In the genomic region with DNA sequence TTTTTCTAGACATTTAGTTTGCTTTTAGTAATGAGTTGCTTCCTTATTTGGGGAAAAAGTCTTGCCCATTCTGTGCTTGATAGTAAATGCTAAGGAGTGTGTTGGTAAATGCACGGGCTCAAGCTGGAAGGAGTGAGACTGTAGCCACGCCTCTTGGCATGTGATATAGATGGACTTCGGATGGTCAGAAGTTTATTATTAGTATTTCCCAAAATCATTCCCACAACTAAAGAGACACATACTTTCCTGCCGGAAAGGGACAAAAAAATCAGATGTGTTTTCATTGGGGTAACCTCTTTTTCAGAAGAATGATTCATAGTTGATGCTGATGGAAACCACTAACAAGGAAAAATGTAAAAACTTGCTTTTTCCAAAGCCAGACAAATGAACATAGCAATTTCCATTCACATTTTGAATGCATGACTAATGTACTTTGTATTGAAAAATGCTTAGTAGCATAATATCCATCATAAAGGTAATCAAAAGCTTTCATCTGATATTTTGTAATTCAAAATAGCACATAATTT, we compare ENCODE assay signal across 12 cellular contexts.
A peak's percentile ranks its signal among the peaks of the same experiment; 100 is the strongest.
DNase-seq lines count a peak whose midpoint lies in the region; ATAC-seq and TF ChIP-seq lines count a peak whose summit lies in the region.
"Had no signal": no experiment of that assay in that cellular context is flagged by ENCODE, and none has a peak within 500 bp of the region (broad histone marks: within the 10 kb centered on the region; RNA-seq: fewer than 3 reads in every experiment).

No MANE protein-coding gene starts in this region.

- no peaks in the 10 kb centered on the region for H3K27me3 Mint-ChIP-seq in MCF 10A (ENCODE audit: insufficient read depth, unreplicated experiment)

- WGBS in right cardiac atrium: 16% methylated on average over 4 of the region's 4 CpGs

- ATAC-seq in right cardiac atrium: peak; percentile 64 to 66

- no peaks in the 10 kb centered on the region for H3K36me3 Mint-ChIP-seq in MCF 10A (ENCODE audit: insufficient read depth, unreplicated experiment)

- H3K4me3 ChIP-seq in right cardiac atrium (ENCODE audit: low read length) (no peak overlapping the region), PC-9 (no peak overlapping the region)
- H3K4me3 ChIP-seq: SJCRH30 had no signal

- peaks cover 31% of the 10 kb centered on the region for H3K4me1 Mint-ChIP-seq in MCF 10A (ENCODE audit: insufficient read depth, unreplicated experiment)

- H3K4me1 ChIP-seq in right cardiac atrium (ENCODE audit: control insufficient read depth, insufficient read depth, low read length) (peaks cover 2% of the 10 kb centered on the region), PC-9 (replicated peaks; ENCODE audit: insufficient read depth) (peaks cover 6% of the 10 kb centered on the region; the same call in 1 of the 2 replicates)

- H4K20me1 ChIP-seq in PC-9 (ENCODE audit: insufficient read depth): no peaks in the 10 kb centered on the region

- H3K27ac ChIP-seq in right cardiac atrium (ENCODE audit: low read length) (peak overlapping the region; percentile 89), PC-9 (no peak overlapping the region)
- H3K27ac ChIP-seq: SJCRH30 had no signal

- intact Hi-C loops in MCF 10A (cut with micrococcal nuclease) (no loop called here), right cardiac atrium (cut with DNase I) (loop anchor here in 1 of 4 donors (5.0 to 10.0 kb wide), 3 partner anchors 59 to 213 kb away; a partner anchor contains a TSS), PC-9 (cut with micrococcal nuclease; ENCODE audit: unreplicated experiment) (no loop called here)

- H3K27me3 ChIP-seq in right cardiac atrium (ENCODE audit: control insufficient read depth, insufficient read depth) (no peaks in the 10 kb centered on the region), PC-9 (ENCODE audit: insufficient read depth, low read depth) (no peaks in the 10 kb centered on the region)
- H3K27me3 ChIP-seq: SJCRH30 had no signal

- no peak overlapping the region for H3K4me3 Mint-ChIP-seq in MCF 10A (ENCODE audit: unreplicated experiment)

- H3K9me3 Mint-ChIP-seq in MCF 10A (ENCODE audit: unreplicated experiment): no peaks in the 10 kb centered on the region

- POLR2A ChIA-PET in MCF 10A (lab: Yijun Ruan, JAX) (interaction anchor here (1.2 to 2.4 kb wide), 2 partner anchors 9 to 10 kb away, joined by 3 to 8 read pairs; no protein-coding TSS in a partner anchor), PC-9 (lab: Charles Lee; ENCODE audit: unreplicated experiment) (no interaction called here)

- no peaks in the 10 kb centered on the region for H3K36me3 ChIP-seq in PC-9 (ENCODE audit: low read depth)
- H3K36me3 ChIP-seq: SJCRH30 had no signal

- no peaks in the 10 kb centered on the region for H3K9me2 ChIP-seq in PC-9 (ENCODE audit: insufficient read depth)

- no peak overlapping the region for H2AFZ ChIP-seq in PC-9

- peak overlapping the region; percentile 63 for H3K27ac Mint-ChIP-seq in MCF 10A (ENCODE audit: low read depth, unreplicated experiment)

- BruUV-seq in MCF 10A (replicated peaks; lab: Mats Ljungman, UMichigan) (no TSS peak), PC-9 (replicated peaks; lab: Mats Ljungman, UMichigan) (no TSS peak)

- DNase-seq in HCEC 1CT (peak; percentile 92), MCF 10A (ENCODE audit: unreplicated experiment) (peak; percentile 55), right cardiac atrium (peak; percentile 50 to 55 (median 53)), stromal cell of bone marrow (ENCODE audit: low read depth) (peak; percentile 96), Ammon's horn (ENCODE audit: low spot score) (no peak), CD1c-positive myeloid dendritic cell (ENCODE audit: extremely low spot score) (no peak), PC-9 (no peak), NCI-H2171 (lab: John Stamatoyannopoulos, UW) (no peak)
- DNase-seq: activated CD8-positive, alpha-beta memory T cell treated with anti-CD3 and anti-CD28 coated beads for 24 hours; NCI-H1436; SJCRH30; stimulated activated CD4-positive, alpha-beta T cell treated with anti-CD3 and anti-CD28 coated beads, Interleukin-2, amount 100 ng/mL, for 24 hours had no signal

- no peaks in the 10 kb centered on the region for H3K79me2 ChIP-seq in PC-9 (ENCODE audit: low read depth)

- no peak for TF ChIP-seq CTCF in MCF 10A (IDR thresholded peaks at IDR 0.05; ENCODE audit: unreplicated experiment)
- no peak for TF ChIP-seq CTCF in PC-9 (conservative IDR thresholded peaks at IDR 0.05)

- H3K9me3 ChIP-seq in right cardiac atrium (ENCODE audit: control insufficient read depth, low read length): no peaks in the 10 kb centered on the region
- H3K9me3 ChIP-seq in PC-9 (ENCODE audit: insufficient read depth, low read depth): no peaks in the 10 kb centered on the region
- H3K9me3 ChIP-seq: SJCRH30 had no signal

- H3F3A ChIP-seq in PC-9 (ENCODE audit: insufficient read depth, low read depth): no peaks in the 10 kb centered on the region

- CTCF ChIA-PET in MCF 10A (lab: Yijun Ruan, JAX): no interaction called here
- CTCF ChIA-PET in PC-9 (lab: Charles Lee): no interaction called here

- H3K4me2 ChIP-seq in PC-9: no peak overlapping the region

Comparison
In these comparisons a context has a peak if more than half of its experiments do, and no peak if none do; other contexts are left out.
1. DNase-seq: peak in HCEC 1CT (single experiment), MCF 10A (single experiment), right cardiac atrium (3 of 3) and stromal cell of bone marrow (single experiment); none in Ammon's horn (single experiment), CD1c-positive myeloid dendritic cell (single experiment), PC-9 (0 of 2) and NCI-H2171 (single experiment).